In the genomic region with DNA sequence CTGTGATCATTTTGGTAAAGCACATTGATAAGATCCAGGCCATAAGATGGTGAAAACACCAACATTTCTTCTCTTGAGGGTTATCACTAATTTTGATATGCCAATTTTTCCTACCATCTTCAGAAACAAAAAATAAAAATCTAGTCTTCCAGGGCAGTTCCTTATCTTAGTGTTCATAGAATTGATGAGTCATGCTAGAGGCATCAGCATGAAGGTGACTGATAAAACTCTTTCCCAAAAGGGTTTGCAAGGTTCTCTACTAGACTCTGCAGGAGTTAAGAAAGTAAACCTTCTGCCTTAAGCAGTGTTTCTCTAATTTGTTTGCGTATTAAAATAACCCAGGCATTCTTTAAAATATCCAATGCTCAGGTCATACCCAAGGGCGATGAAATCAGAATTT, we compare ENCODE assay signal across 23 cellular contexts.
DNase-seq lines count a peak whose midpoint lies in the region; ATAC-seq, FAIRE-seq and TF ChIP-seq lines count a peak whose summit lies in the region.
"Had no signal": no experiment of that assay in that cellular context is flagged by ENCODE, and none has a peak within 500 bp of the region (broad histone marks: within the 10 kb centered on the region; RNA-seq: fewer than 3 reads in every experiment).

No MANE protein-coding gene starts in this region.

- H3K4me1 Mint-ChIP-seq in H9 = no peaks in the 10 kb centered on the region
- H3K4me1 Mint-ChIP-seq in activated naive CD8-positive, alpha-beta T cell treated with anti-CD3 and anti-CD28 coated beads, Interleukin-2, amount 50 U/mL, for 24 hours = no peaks in the 10 kb centered on the region
- H3K4me1 Mint-ChIP-seq: CD8-positive, alpha-beta memory T cell had no signal

- H3K4me1 ChIP-seq in ACC112 (ENCODE audit: control insufficient read depth, insufficient read depth, low read length, unreplicated experiment) (peaks cover 8% of the 10 kb centered on the region), H9 (ENCODE audit: insufficient read depth, low read length) (no peaks in the 10 kb centered on the region), psoas muscle (no peaks in the 10 kb centered on the region)
- H3K4me1 ChIP-seq: HAP-1 had no signal

- H3K79me1 ChIP-seq in H9 (ENCODE audit: insufficient read depth, low read depth, low read length, poor library complexity, severe bottlenecking) = no peaks in the 10 kb centered on the region

- H3K27me3 ChIP-seq in ACC112 (ENCODE audit: insufficient read depth, low read length) (no peaks in the 10 kb centered on the region), H9 (ENCODE audit: insufficient read depth, low read length) (no peaks in the 10 kb centered on the region), psoas muscle (ENCODE audit: insufficient read depth in 3 of 3, low read length in 2 of 3) (no peaks in the 10 kb centered on the region)

- no peak overlapping the region for H3K14ac ChIP-seq in H9 (ENCODE audit: insufficient read depth, low read length)

- intact Hi-C loops in psoas muscle (cut with DNase I) = no loop called here

- no peak overlapping the region for H3K27ac Mint-ChIP-seq in H9
- no peak overlapping the region for H3K27ac Mint-ChIP-seq in activated naive CD8-positive, alpha-beta T cell treated with anti-CD3 and anti-CD28 coated beads, Interleukin-2, amount 50 U/mL, for 24 hours
- H3K27ac Mint-ChIP-seq: CD8-positive, alpha-beta memory T cell had no signal

- H3K27ac ChIP-seq in ACC112 (ENCODE audit: low read depth, low read length) = no peak overlapping the region; the same call in 1 of the 2 replicates
- no peak overlapping the region for H3K27ac ChIP-seq in H9 (ENCODE audit: insufficient read length, low read depth, low read length)
- no peak overlapping the region for H3K27ac ChIP-seq in psoas muscle
- H3K27ac ChIP-seq: C4-2B, HL-60 had no signal

- H2BK20ac ChIP-seq in H9 (ENCODE audit: low read depth, low read length, poor library complexity, severe bottlenecking) = no peak overlapping the region

- H2BK15ac ChIP-seq in H9 (ENCODE audit: low read depth, low read length) = no peak overlapping the region

- no peak for TF ChIP-seq CTCF in choroid plexus epithelial cell (conservative IDR thresholded peaks at IDR 0.05; ENCODE audit: low read depth, low read length)
- no peak for TF ChIP-seq CTCF in H9 (conservative IDR thresholded peaks at IDR 0.05)
- no peak for TF ChIP-seq CTCF in psoas muscle (IDR thresholded peaks at IDR 0.05)

- H3K4me3 ChIP-seq in ACC112 (ENCODE audit: low read depth, low read length) (no peak overlapping the region), choroid plexus epithelial cell (ENCODE audit: low read depth, low read length) (no peak overlapping the region), psoas muscle (no peak overlapping the region)
- H3K4me3 ChIP-seq: HAP-1 had no signal

- no peaks in the 10 kb centered on the region for H3K9me3 ChIP-seq in H9 (ENCODE audit: control insufficient read depth, low read depth, low read length)
- no peaks in the 10 kb centered on the region for H3K9me3 ChIP-seq in psoas muscle
- H3K9me3 ChIP-seq: HAP-1 had no signal

- H3T11ph ChIP-seq in H9 (ENCODE audit: low read length) = no peak overlapping the region

- no peak overlapping the region for H2AK5ac ChIP-seq in H9 (ENCODE audit: insufficient read length, low read length)

- H3K23ac ChIP-seq in H9 (ENCODE audit: insufficient read length, low read depth, low read length) = no peak overlapping the region

- H3K4ac ChIP-seq in H9 (ENCODE audit: low read depth, low read length) = no peak overlapping the region

- no peak overlapping the region for H3K18ac ChIP-seq in H9 (ENCODE audit: insufficient read length, low read depth, low read length)

- H2AFZ ChIP-seq in ACC112 (ENCODE audit: low read length, unreplicated experiment) = peak overlapping the region; percentile 14
- no peak overlapping the region for H2AFZ ChIP-seq in H9 (ENCODE audit: low read length)

- no peaks in the 10 kb centered on the region; a peak in 1 of 7 replicates for H3K36me3 Mint-ChIP-seq in H9 (ENCODE audit: insufficient read depth in 1 of 3, low read depth in 3 of 3)
- no peaks in the 10 kb centered on the region for H3K36me3 Mint-ChIP-seq in activated naive CD8-positive, alpha-beta T cell treated with anti-CD3 and anti-CD28 coated beads, Interleukin-2, amount 50 U/mL, for 24 hours (ENCODE audit: low read depth)
- H3K36me3 Mint-ChIP-seq: CD8-positive, alpha-beta memory T cell had no signal

- no peak overlapping the region for H4K5ac ChIP-seq in H9 (ENCODE audit: insufficient read length, low read depth, low read length)

- no peak overlapping the region for H4K8ac ChIP-seq in H9 (replicated peaks; ENCODE audit: insufficient read length, low read depth, low read length)

- H3K23me2 ChIP-seq in H9 (ENCODE audit: insufficient read length, low read depth, low read length, poor library complexity, severe bottlenecking) = no peaks in the 10 kb centered on the region

- no peak overlapping the region for H2BK5ac ChIP-seq in H9 (ENCODE audit: insufficient read length, low read length)

- no peak overlapping the region for H2BK120ac ChIP-seq in H9 (ENCODE audit: low read depth, low read length, poor library complexity, severe bottlenecking)

- no peak overlapping the region for H3K9ac ChIP-seq in H9 (ENCODE audit: extremely low read depth, insufficient read length, low read length)

- H3K36me3 ChIP-seq in ACC112 (ENCODE audit: insufficient read depth, low read length) = no peaks in the 10 kb centered on the region
- H3K36me3 ChIP-seq in psoas muscle (ENCODE audit: insufficient read depth in 1 of 2, low read depth in 1 of 2) = no peaks in the 10 kb centered on the region
- H3K36me3 ChIP-seq: HAP-1 had no signal

- H4K20me1 ChIP-seq in H9 (ENCODE audit: control insufficient read depth, insufficient read depth, insufficient read length) = no peaks in the 10 kb centered on the region

- DNase-seq in HCEC 1CT = peak; percentile 20
- peak; percentile 36 for DNase-seq in RCC 7860 (ENCODE audit: low spot score)
- DNase-seq in choroid plexus epithelial cell (ENCODE audit: low read depth) = peak; percentile 51
- no peak for DNase-seq in activated CD8-positive, alpha-beta memory T cell treated with anti-CD3 and anti-CD28 coated beads, Interleukin-2, amount 50 U/mL, for 4 hours
- DNase-seq in H9 = no peak
- DNase-seq in psoas muscle = no peak
- DNase-seq in activated naive CD8-positive, alpha-beta T cell treated with anti-CD3 and anti-CD28 coated beads, Interleukin-2, amount 50 U/mL, for 24 hours = no peak
- DNase-seq: CD8-positive, alpha-beta memory T cell; DMS79; MV-4-11; NCI-H1105 treated with DMSO at 0.1 percent for 48 hours; NCI-H2029 treated with DMSO at 0.1 percent for 48 hours; NCI-H226; NCI-H510A treated with DMSO at 0.1 percent for 48 hours; NCI-H774; NK-92 treated with Interleukin-12 subunit alpha and Interleukin-12 subunit beta, amount 100 ng/mL, for 24 hours; RPMI8226; SHP77 had no signal

- no peak overlapping the region for H3K4me3 Mint-ChIP-seq in H9
- no peak overlapping the region for H3K4me3 Mint-ChIP-seq in activated naive CD8-positive, alpha-beta T cell treated with anti-CD3 and anti-CD28 coated beads, Interleukin-2, amount 50 U/mL, for 24 hours
- H3K4me3 Mint-ChIP-seq: CD8-positive, alpha-beta memory T cell had no signal

- H4K91ac ChIP-seq in H9 (ENCODE audit: insufficient read length, low read depth, low read length) = no peak overlapping the region

- no peak overlapping the region for H2BK12ac ChIP-seq in H9 (ENCODE audit: insufficient read length, low read depth, low read length)

- H3K4me2 ChIP-seq in H9 (ENCODE audit: insufficient read depth, insufficient read length, low read length) = no peak overlapping the region

- H3K56ac ChIP-seq in H9 (ENCODE audit: insufficient read length, low read depth, low read length) = no peak overlapping the region

- H3K27me3 Mint-ChIP-seq in H9 (ENCODE audit: low read depth) = no peaks in the 10 kb centered on the region
- H3K27me3 Mint-ChIP-seq in activated naive CD8-positive, alpha-beta T cell treated with anti-CD3 and anti-CD28 coated beads, Interleukin-2, amount 50 U/mL, for 24 hours = no peaks in the 10 kb centered on the region
- H3K27me3 Mint-ChIP-seq: CD8-positive, alpha-beta memory T cell had no signal

- no CpG with 5 or more reads among the region's 2 CpGs for WGBS in H9 (ENCODE audit: extremely low coverage, insufficient read length, low lambda C conversion rate)
- 44 to 89% (median 65%) methylated on average over 2 of the region's 2 CpGs for WGBS in psoas muscle, 3 donors

- H3K79me2 ChIP-seq in ACC112 (ENCODE audit: control insufficient read depth, insufficient read depth, low read length, unreplicated experiment) (no peaks in the 10 kb centered on the region), H9 (ENCODE audit: insufficient read depth, low read length) (no peaks in the 10 kb centered on the region)

- no peaks in the 10 kb centered on the region; a peak in 1 of 5 replicates for H3K9me3 Mint-ChIP-seq in H9
- H3K9me3 Mint-ChIP-seq in activated naive CD8-positive, alpha-beta T cell treated with anti-CD3 and anti-CD28 coated beads, Interleukin-2, amount 50 U/mL, for 24 hours = no peaks in the 10 kb centered on the region

- peak; percentile 81 for FAIRE-seq in RCC 7860 (lab: Jason Lieb, UNC)
- FAIRE-seq: D721Med had no signal

- no peak for ATAC-seq in psoas muscle
- ATAC-seq in activated naive CD8-positive, alpha-beta T cell treated with anti-CD3 and anti-CD28 coated beads, Interleukin-2, amount 50 U/mL, for 24 hours = no peak

Comparison
In these comparisons a context has a peak if more than half of its experiments do, and no peak if none do; other contexts are left out.
1. DNase-seq: peak in HCEC 1CT (single experiment), RCC 7860 (single experiment) and choroid plexus epithelial cell (single experiment); none in activated CD8-positive, alpha-beta memory T cell treated with anti-CD3 and anti-CD28 coated beads, Interleukin-2, amount 50 U/mL, for 4 hours (single experiment), H9 (single experiment), psoas muscle (0 of 2) and activated naive CD8-positive, alpha-beta T cell treated with anti-CD3 and anti-CD28 coated beads, Interleukin-2, amount 50 U/mL, for 24 hours (single experiment).